In the genomic region with DNA sequence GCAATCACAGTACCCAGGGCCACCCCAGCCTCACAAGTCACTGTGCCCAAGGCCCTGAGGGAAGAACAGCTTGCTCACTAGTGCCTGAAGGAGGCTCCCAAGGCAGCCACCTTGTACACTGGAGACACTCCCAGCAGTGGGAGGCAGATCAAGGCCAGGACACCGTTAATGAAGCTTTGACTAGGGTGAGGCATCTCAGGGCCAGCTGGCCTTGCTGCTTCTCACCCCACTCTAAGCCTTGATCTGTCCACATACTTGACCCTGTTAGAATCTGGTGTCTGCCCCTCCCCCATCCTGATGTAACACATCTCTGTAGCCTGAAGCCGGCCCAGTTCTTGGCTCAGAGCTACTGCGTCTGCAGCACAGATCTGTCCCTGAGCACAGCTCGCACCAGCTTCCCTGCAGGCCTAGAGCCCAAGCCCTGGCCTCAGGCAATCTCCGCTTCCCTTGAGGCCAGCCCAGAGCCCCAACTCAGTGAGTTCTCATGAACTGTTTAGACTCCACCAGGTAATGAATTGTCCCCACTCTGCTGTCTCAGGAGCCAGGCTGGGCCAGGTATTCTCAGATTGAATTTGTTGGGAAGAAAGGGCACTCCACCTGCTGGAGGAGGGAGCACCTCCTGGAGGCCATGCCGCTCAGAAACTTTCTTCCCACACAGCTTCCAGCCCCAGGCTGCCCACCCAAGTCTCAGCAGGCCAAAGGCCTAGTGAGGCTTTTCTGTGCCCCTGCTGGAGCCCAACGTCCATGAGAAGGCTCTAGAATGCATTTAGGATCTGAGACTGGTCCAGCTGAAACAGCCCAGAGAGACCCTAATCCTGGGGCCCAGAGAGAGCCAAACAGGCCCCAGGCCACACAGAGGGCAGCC, we compare ENCODE assay signal across 8 cellular contexts. TPM values are rescaled to one million over a fixed set of nuclear protein-coding genes. Genes with fewer than 3 reads are reported as not detected.
DNase-seq lines count a peak whose midpoint lies in the region; TF ChIP-seq lines count a peak whose summit lies in the region.

No MANE protein-coding gene starts in this region.

- DNase-seq in AG08395 (ENCODE audit: low spot score) (peak; percentile 46), MG63 (peak; percentile 62), mesendoderm (peak; percentile 97), CD14-positive monocyte (ENCODE audit: low spot score) (no peak), KG1 (lab: John Stamatoyannopoulos, UW) (no peak), NCI-H1417 (lab: John Stamatoyannopoulos, UW) (no peak)
- DNase-seq in NK-92 treated with Interleukin-12 subunit alpha and Interleukin-12 subunit beta, amount 100 ng/mL, for 24 hours (lab: John Stamatoyannopoulos, UW) = no peak

- H3K4me3 ChIP-seq in MG63 = no peak overlapping the region
- H3K4me3 ChIP-seq in duodenal mucosa (ENCODE audit: low read depth in 1 of 2, low read length in 2 of 2) = no peak overlapping the region
- no peak overlapping the region for H3K4me3 ChIP-seq in mesendoderm (ENCODE audit: low read length)

- peak overlapping the region; percentile 30 for H3K18ac ChIP-seq in mesendoderm (ENCODE audit: low read length)

- H3K9me3 ChIP-seq in MG63 = no peaks in the 10 kb centered on the region
- H3K9me3 ChIP-seq in duodenal mucosa (ENCODE audit: control insufficient read depth in 1 of 2, low read length in 2 of 2) = no peaks in the 10 kb centered on the region

- no peak overlapping the region for H4K8ac ChIP-seq in mesendoderm (ENCODE audit: low read depth, low read length)

- H3K36me3 ChIP-seq in MG63 (peaks cover 4% of the 10 kb centered on the region), duodenal mucosa (ENCODE audit: control insufficient read depth in 1 of 2, insufficient read depth in 2 of 2, low read length in 2 of 2) (peaks cover 0 to 10% of the 10 kb centered on the region in 2 donors), mesendoderm (ENCODE audit: control insufficient read depth, insufficient read depth, low read length) (no peaks in the 10 kb centered on the region)

- peak overlapping the region; percentile 100 for H2AK5ac ChIP-seq in mesendoderm (ENCODE audit: low read length)

- TF ChIP-seq CTCF in CD14-positive monocyte (IDR thresholded peaks at IDR 0.05) = no peak

- peak overlapping the region; percentile 68 for H3K27ac ChIP-seq in duodenal mucosa (ENCODE audit: low read depth, low read length)
- peak overlapping the region; percentile 84 for H3K27ac ChIP-seq in mesendoderm (ENCODE audit: low read depth, low read length)

- H3K4me1 ChIP-seq in duodenal mucosa (ENCODE audit: control insufficient read depth in 1 of 2, insufficient read depth in 2 of 2, low read length in 2 of 2) (peaks cover 28 to 38% of the 10 kb centered on the region in 2 donors), mesendoderm (ENCODE audit: control insufficient read depth, low read depth, low read length) (peaks cover 15% of the 10 kb centered on the region)

- H2BK15ac ChIP-seq in mesendoderm (replicated peaks; ENCODE audit: low read depth) = no peak overlapping the region

- H3K27ac Mint-ChIP-seq in CD14-positive monocyte = no peak overlapping the region

- peak overlapping the region; percentile 92 for H3K4ac ChIP-seq in mesendoderm (ENCODE audit: low read depth, low read length)

- H3K36me3 Mint-ChIP-seq in CD14-positive monocyte = no peaks in the 10 kb centered on the region

- no peaks in the 10 kb centered on the region for H3K79me2 ChIP-seq in mesendoderm (ENCODE audit: control insufficient read depth, insufficient read depth, low read length)

- peak overlapping the region; percentile 16 for H2BK120ac ChIP-seq in mesendoderm (ENCODE audit: low read depth, low read length)

- peak overlapping the region; percentile 80 for H3K56ac ChIP-seq in mesendoderm (ENCODE audit: low read length)

- H2BK5ac ChIP-seq in mesendoderm (ENCODE audit: low read length) = peak overlapping the region; percentile 83

- H3K23ac ChIP-seq in mesendoderm (ENCODE audit: low read length) = peak overlapping the region; percentile 48

- H3K79me1 ChIP-seq in mesendoderm (ENCODE audit: low read length) = no peaks in the 10 kb centered on the region

- H3K27me3 ChIP-seq in MG63 (no peaks in the 10 kb centered on the region), duodenal mucosa (ENCODE audit: control insufficient read depth in 1 of 2, insufficient read depth in 2 of 2, low read length in 2 of 2) (no peaks in the 10 kb centered on the region), mesendoderm (ENCODE audit: insufficient read depth, low read length, poor library complexity) (no peaks in the 10 kb centered on the region)

- peaks cover 0 to 1% (median 0%) of the 10 kb centered on the region in 3 donors for H3K27me3 Mint-ChIP-seq in CD14-positive monocyte (ENCODE audit: low read depth in 3 of 3)

- H3K4me3 Mint-ChIP-seq in CD14-positive monocyte = no peak overlapping the region

- intact Hi-C loops in CD14-positive monocyte (cut with micrococcal nuclease) = no loop called here

- peak overlapping the region; percentile 6 for H3K4me2 ChIP-seq in mesendoderm (ENCODE audit: low read length)

- WGBS in mesendoderm (ENCODE audit: extremely low coverage, insufficient coverage, low lambda C conversion rate) = no CpG with 5 or more reads among the region's 7 CpGs

- H3K9ac ChIP-seq in duodenal mucosa (ENCODE audit: low read depth in 1 of 2, low read length in 2 of 2) = peak overlapping the region; percentile 3 to 8
- peak overlapping the region; percentile 67 for H3K9ac ChIP-seq in mesendoderm (ENCODE audit: low read length)

- H3K4me1 Mint-ChIP-seq in CD14-positive monocyte = no peaks in the 10 kb centered on the region

- no peaks in the 10 kb centered on the region for H3K9me3 Mint-ChIP-seq in CD14-positive monocyte

- peak overlapping the region; percentile 79 for H4K5ac ChIP-seq in mesendoderm (ENCODE audit: low read length)

RNA-seq across cellular contexts. Expression of a gene that starts 13.4 kb away (rescaled TPM):
- 42.0 and 47.4 TPM in 2 replicates for total RNA-seq in MG63 (2014; rRNA removed; shearing (Covaris generic); ENCODE audit: low replicate concordance)
- polyA plus RNA-seq in mesendoderm (2013, experiment 1 of 2) = 36.2 TPM
- 36.7 TPM for polyA plus RNA-seq in mesendoderm (2013, experiment 2 of 2)
- 1 to 10 TPM; 2.1 to 3.1 TPM for polyA plus RNA-seq in CD14-positive monocyte

Comparison
In these comparisons a context has a peak if more than half of its experiments do, and no peak if none do; other contexts are left out.
1. DNase-seq: peak in AG08395 (single experiment), MG63 (single experiment) and mesendoderm (single experiment); none in NK-92 treated with Interleukin-12 subunit alpha and Interleukin-12 subunit beta, amount 100 ng/mL, for 24 hours (single experiment), CD14-positive monocyte (single experiment), KG1 (single experiment) and NCI-H1417 (0 of 3).